ENCODE assay signal across 21 cellular contexts in genomic region chr14:101350021-101350420, GRCh38.
"Had no signal": no experiment of that assay in that cellular context is flagged by ENCODE, and none has a peak within 500 bp of the region (broad histone marks: within the 10 kb centered on the region; RNA-seq: fewer than 3 reads in every experiment).

No MANE protein-coding gene starts in this region.

- H3K27ac Mint-ChIP-seq: naive B cell; stimulated activated effector memory CD8-positive, alpha-beta T cell treated with anti-CD3 and anti-CD28 coated beads, Interleukin-12 subunit alpha, Interleukin-12 subunit beta, amount 100 ng/mL, for 72 hours had no signal

- H3K36me3 ChIP-seq: esophagus muscularis mucosa, gastrocnemius medialis, heart right ventricle, left ventricle myocardium inferior, lower lobe of right lung, tibial nerve had no signal

- DNase-seq: central memory CD4-positive, alpha-beta T cell; effector CD8-positive, alpha-beta T cell; gastrocnemius medialis; heart right ventricle; hypothalamus; left ventricle myocardium inferior; lower lobe of right lung; mesenchymal stem cell; naive B cell; psoas muscle; stimulated activated CD4-positive, alpha-beta T cell treated with anti-CD3 and anti-CD28 coated beads, Interleukin-4, amount 100 ng/mL, for 1 hour; stimulated activated CD8-positive, alpha-beta memory T cell treated with anti-CD3 and anti-CD28 coated beads, Interleukin-4, amount 100 ng/mL, for 48 hours; stimulated activated naive CD8-positive, alpha-beta T cell treated with anti-CD3 and anti-CD28 coated beads, Interleukin-15, Interleukin-2, amounts not matched to agents 100 U/mL and 50 U/mL, for 24 hours; testis had no signal

- H3K36me3 Mint-ChIP-seq: stimulated activated effector memory CD8-positive, alpha-beta T cell treated with anti-CD3 and anti-CD28 coated beads, Interleukin-12 subunit alpha, Interleukin-12 subunit beta, amount 100 ng/mL, for 72 hours had no signal

- H3K27ac ChIP-seq: coronary artery, epithelial cell of prostate, esophagus muscularis mucosa, gastrocnemius medialis, heart right ventricle, left ventricle myocardium inferior, lower lobe of right lung, parathyroid adenoma, psoas muscle, testis, tibial nerve had no signal

- H3K27me3 ChIP-seq: esophagus muscularis mucosa, gastrocnemius medialis, heart right ventricle, testis, tibial nerve had no signal

- H3K9ac ChIP-seq: parathyroid adenoma had no signal

- H3K4me3 Mint-ChIP-seq: naive B cell; nephron; stimulated activated effector memory CD8-positive, alpha-beta T cell treated with anti-CD3 and anti-CD28 coated beads, Interleukin-12 subunit alpha, Interleukin-12 subunit beta, amount 100 ng/mL, for 72 hours had no signal

- H3K4me1 Mint-ChIP-seq: stimulated activated effector memory CD8-positive, alpha-beta T cell treated with anti-CD3 and anti-CD28 coated beads, Interleukin-12 subunit alpha, Interleukin-12 subunit beta, amount 100 ng/mL, for 72 hours had no signal

- H3K4me3 ChIP-seq: coronary artery, esophagus muscularis mucosa, gastrocnemius medialis, heart right ventricle, left ventricle myocardium inferior, lower lobe of right lung, psoas muscle, testis, tibial nerve had no signal

- H3K4me1 ChIP-seq: esophagus muscularis mucosa, gastrocnemius medialis, heart right ventricle, left ventricle myocardium inferior, lower lobe of right lung, parathyroid adenoma, psoas muscle, testis, tibial nerve had no signal

- H3K9me3 ChIP-seq: gastrocnemius medialis, testis had no signal

- ATAC-seq: gastrocnemius medialis; heart right ventricle; lower lobe of right lung; psoas muscle; stimulated activated effector memory CD8-positive, alpha-beta T cell treated with anti-CD3 and anti-CD28 coated beads, Interleukin-12 subunit alpha, Interleukin-12 subunit beta, amount 100 ng/mL, for 72 hours; stimulated activated naive CD8-positive, alpha-beta T cell treated with anti-CD3 and anti-CD28 coated beads, Interleukin-15, Interleukin-2, amounts not matched to agents 100 U/mL and 50 U/mL, for 24 hours had no signal
